ENCODE assay signal across 1 cellular context in genomic region chr19:54376610-54377009, GRCh38.
TF ChIP-seq lines count a peak whose summit lies in the region.

No MANE protein-coding gene starts in this region.

TF ChIP-seq in GM23338, 12 proteins besides CTCF, POLR2A, EP300 and RAD21 (continued from another document):
- TF ChIP-seq ZNF462 (CRISPR knock-in tag; IDR thresholded peaks at IDR 0.05) = no peak
- no peak for TF ChIP-seq ZNF114 (CRISPR knock-in tag; IDR thresholded peaks at IDR 0.05)
- TF ChIP-seq, protein P1, sequence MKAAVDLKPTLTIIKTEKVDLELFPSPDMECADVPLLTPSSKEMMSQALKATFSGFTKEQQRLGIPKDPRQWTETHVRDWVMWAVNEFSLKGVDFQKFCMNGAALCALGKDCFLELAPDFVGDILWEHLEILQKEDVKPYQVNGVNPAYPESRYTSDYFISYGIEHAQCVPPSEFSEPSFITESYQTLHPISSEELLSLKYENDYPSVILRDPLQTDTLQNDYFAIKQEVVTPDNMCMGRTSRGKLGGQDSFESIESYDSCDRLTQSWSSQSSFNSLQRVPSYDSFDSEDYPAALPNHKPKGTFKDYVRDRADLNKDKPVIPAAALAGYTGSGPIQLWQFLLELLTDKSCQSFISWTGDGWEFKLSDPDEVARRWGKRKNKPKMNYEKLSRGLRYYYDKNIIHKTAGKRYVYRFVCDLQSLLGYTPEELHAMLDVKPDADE (IDR thresholded peaks at IDR 0.05) = no peak
- no peak for TF ChIP-seq STAT1 (IDR thresholded peaks at IDR 0.05; ENCODE audit: unreplicated experiment)
- TF ChIP-seq EZH2 (IDR thresholded peaks at IDR 0.05; ENCODE audit: low read depth, unreplicated experiment) = no peak
- TF ChIP-seq POLR2AphosphoS5 (IDR thresholded peaks at IDR 0.05; ENCODE audit: low read depth) = no peak
- TF ChIP-seq, protein P2, sequence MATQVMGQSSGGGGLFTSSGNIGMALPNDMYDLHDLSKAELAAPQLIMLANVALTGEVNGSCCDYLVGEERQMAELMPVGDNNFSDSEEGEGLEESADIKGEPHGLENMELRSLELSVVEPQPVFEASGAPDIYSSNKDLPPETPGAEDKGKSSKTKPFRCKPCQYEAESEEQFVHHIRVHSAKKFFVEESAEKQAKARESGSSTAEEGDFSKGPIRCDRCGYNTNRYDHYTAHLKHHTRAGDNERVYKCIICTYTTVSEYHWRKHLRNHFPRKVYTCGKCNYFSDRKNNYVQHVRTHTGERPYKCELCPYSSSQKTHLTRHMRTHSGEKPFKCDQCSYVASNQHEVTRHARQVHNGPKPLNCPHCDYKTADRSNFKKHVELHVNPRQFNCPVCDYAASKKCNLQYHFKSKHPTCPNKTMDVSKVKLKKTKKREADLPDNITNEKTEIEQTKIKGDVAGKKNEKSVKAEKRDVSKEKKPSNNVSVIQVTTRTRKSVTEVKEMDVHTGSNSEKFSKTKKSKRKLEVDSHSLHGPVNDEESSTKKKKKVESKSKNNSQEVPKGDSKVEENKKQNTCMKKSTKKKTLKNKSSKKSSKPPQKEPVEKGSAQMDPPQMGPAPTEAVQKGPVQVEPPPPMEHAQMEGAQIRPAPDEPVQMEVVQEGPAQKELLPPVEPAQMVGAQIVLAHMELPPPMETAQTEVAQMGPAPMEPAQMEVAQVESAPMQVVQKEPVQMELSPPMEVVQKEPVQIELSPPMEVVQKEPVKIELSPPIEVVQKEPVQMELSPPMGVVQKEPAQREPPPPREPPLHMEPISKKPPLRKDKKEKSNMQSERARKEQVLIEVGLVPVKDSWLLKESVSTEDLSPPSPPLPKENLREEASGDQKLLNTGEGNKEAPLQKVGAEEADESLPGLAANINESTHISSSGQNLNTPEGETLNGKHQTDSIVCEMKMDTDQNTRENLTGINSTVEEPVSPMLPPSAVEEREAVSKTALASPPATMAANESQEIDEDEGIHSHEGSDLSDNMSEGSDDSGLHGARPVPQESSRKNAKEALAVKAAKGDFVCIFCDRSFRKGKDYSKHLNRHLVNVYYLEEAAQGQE (IDR thresholded peaks at IDR 0.05; ENCODE audit: unreplicated experiment) = no peak
- no peak for TF ChIP-seq EZH2phosphoT487 (IDR thresholded peaks at IDR 0.05; ENCODE audit: unreplicated experiment)
- TF ChIP-seq JUNB (IDR thresholded peaks at IDR 0.05; ENCODE audit: unreplicated experiment) = no peak
- TF ChIP-seq CREB1 (CRISPR knock-in tag; IDR thresholded peaks at IDR 0.05; ENCODE audit: low read depth) = no peak
